Comparison of ENCODE assay signal across 13 cellular contexts in the genomic region with DNA sequence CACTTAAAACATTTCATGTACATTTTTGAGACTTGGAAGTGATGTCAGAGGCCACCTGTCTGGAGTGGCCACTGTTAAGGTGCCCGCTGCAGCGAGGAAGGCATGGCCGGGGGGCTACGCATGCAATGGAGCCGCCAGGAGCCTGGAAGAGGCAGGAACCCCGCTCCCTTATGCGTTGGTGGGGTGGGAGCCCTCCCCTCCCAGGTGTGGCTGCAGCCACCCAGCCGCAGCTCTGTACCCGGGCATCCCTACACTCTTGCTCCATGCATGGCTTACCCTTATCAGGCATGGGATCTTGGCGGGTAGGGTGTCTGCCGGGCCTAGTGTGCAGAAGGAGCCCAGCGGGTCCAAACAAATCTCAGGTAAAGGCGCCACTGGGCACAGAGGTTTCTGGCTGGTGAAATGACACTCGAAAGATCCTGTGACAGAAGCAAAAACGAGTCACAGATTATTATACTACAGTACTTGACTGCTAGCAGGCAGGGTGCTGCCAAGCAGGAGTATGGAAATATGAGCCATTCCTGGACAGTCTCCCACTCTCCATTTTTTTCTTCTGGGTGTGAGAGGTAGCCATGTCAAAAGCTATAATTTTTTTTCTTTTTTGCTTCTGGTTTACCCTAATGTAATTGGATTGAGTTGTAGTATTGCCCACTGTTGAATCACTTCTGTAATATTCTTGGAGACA.
"Had no signal": no experiment of that assay in that cellular context is flagged by ENCODE, and none has a peak within 500 bp of the region (broad histone marks: within the 10 kb centered on the region; RNA-seq: fewer than 3 reads in every experiment).

No MANE protein-coding gene starts in this region.

- H3K4me1 ChIP-seq: psoas muscle, sigmoid colon, uterus had no signal

- DNase-seq: activated CD4-positive, CD25-positive, alpha-beta regulatory T cell treated with anti-CD3 and anti-CD28 coated beads, Interleukin-2, amount 50 U/mL, for 72 hours; activated naive CD4-positive, alpha-beta T cell treated with anti-CD3 and anti-CD28 coated beads for 36 hours; activated naive CD8-positive, alpha-beta T cell treated with anti-CD3 and anti-CD28 coated beads, Interleukin-2, amount 50 U/mL, for 24 hours; activated T-cell treated with anti-CD3 and anti-CD28 coated beads for 4 hours; erythroblast; occipital lobe; psoas muscle; sigmoid colon; stimulated activated CD4-positive, alpha-beta T cell treated with anti-CD3 and anti-CD28 coated beads, Interleukin-2, amount 100 ng/mL, for 24 hours; T-cell; T1000; uterus had no signal

- H3K27me3 ChIP-seq: hepatocyte, sigmoid colon, uterus had no signal

- H3K36me3 ChIP-seq: sigmoid colon, uterus had no signal

- H3K4me3 ChIP-seq: hepatocyte, psoas muscle, sigmoid colon, uterus had no signal

- H3K9me3 ChIP-seq: psoas muscle, sigmoid colon, uterus had no signal

- ATAC-seq: activated naive CD8-positive, alpha-beta T cell treated with anti-CD3 and anti-CD28 coated beads, Interleukin-2, amount 50 U/mL, for 24 hours; psoas muscle; T-cell had no signal

- H3K27ac ChIP-seq: hepatocyte, psoas muscle, sigmoid colon, uterus had no signal
